In the genomic region with DNA sequence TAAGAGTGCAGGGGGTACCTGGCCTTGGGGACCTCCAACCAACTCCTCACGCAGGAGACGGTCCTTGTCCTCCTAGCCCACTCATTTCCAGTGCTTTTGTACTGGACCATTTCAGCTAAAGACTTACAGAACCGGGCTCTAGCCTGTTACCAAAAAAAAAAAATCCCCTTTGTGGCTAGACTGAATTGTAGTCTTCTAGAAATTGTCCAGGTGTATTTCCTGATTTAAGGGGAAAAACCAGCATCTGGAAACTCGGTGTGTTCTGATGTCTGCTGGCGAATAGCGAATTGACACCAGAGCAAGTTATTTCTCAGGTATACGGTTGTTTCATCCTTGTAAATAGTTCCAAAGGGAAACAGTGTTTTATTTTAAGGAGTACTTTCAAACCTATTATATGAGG, we compare ENCODE assay signal across 23 cellular contexts. TPM values are rescaled to one million over a fixed set of nuclear protein-coding genes. Genes with fewer than 3 reads are reported as not detected.
DNase-seq lines count a peak whose midpoint lies in the region; ATAC-seq, FAIRE-seq and TF ChIP-seq lines count a peak whose summit lies in the region.
"Had no signal": no experiment of that assay in that cellular context is flagged by ENCODE, and none has a peak within 500 bp of the region (broad histone marks: within the 10 kb centered on the region; RNA-seq: fewer than 3 reads in every experiment).

No MANE protein-coding gene starts in this region.

- no peak for ATAC-seq in A549
- no peak for ATAC-seq in K562
- ATAC-seq in naive B cell (ENCODE audit: low read depth in 2 of 2), result peak; percentile 32 to 54
- no peak for ATAC-seq in gastrocnemius medialis

- H3K27ac Mint-ChIP-seq in naive B cell, result peak overlapping the region in 2 of 6 donors; percentile 28 to 45
- H3K27ac Mint-ChIP-seq: CD4-positive, alpha-beta memory T cell had no signal

- H3K9me3 ChIP-seq in A549 (no peaks in the 10 kb centered on the region), Loucy (ENCODE audit: insufficient read depth, low read depth, low read length) (no peaks in the 10 kb centered on the region), K562 (replicated peaks; ENCODE audit: control insufficient read depth, insufficient read depth, low read depth, low read length) (no peaks in the 10 kb centered on the region), gastrocnemius medialis (no peaks in the 10 kb centered on the region)
- H3K9me3 ChIP-seq: MG63, SJCRH30 had no signal

- H3K36me3 ChIP-seq in Loucy (ENCODE audit: insufficient read depth, low read length) (no peaks in the 10 kb centered on the region), K562 (ENCODE audit: control insufficient read depth, insufficient read depth, low read length) (no peaks in the 10 kb centered on the region), gastrocnemius medialis (no peaks in the 10 kb centered on the region)
- H3K36me3 ChIP-seq: BLaER1 treated with 17β-estradiol and CSF1 and Interleukin-3, amounts not matched to agents 10 nM and 100 nM; MG63; SJCRH30 had no signal

- H3K27ac ChIP-seq in A549, result no peak overlapping the region
- H3K27ac ChIP-seq in K562 (ENCODE audit: extremely low read depth, low read depth, low read length), result no peak overlapping the region
- H3K27ac ChIP-seq in gastrocnemius medialis, result no peak overlapping the region
- H3K27ac ChIP-seq: 22Rv1; BLaER1 treated with 17β-estradiol and CSF1 and Interleukin-3, amounts not matched to agents 10 nM and 100 nM; PC-9; SJCRH30 had no signal

- WGBS in A549 (ENCODE audit: missing lambda C conversion rate), result 75% methylated on average over 7 of the region's 7 CpGs
- 8% methylated on average over 7 of the region's 7 CpGs for WGBS in K562 (ENCODE audit: insufficient coverage, low coverage, missing lambda C conversion rate)

- H3K9me1 ChIP-seq in K562 (ENCODE audit: control insufficient read depth, insufficient read depth, low read length), result no peaks in the 10 kb centered on the region

- H3K27me3 Mint-ChIP-seq in naive B cell, result peaks cover 4 to 15% (median 5%) of the 10 kb centered on the region in 3 donors

- TF ChIP-seq RAD21 in A549 (conservative IDR thresholded peaks at IDR 0.05 in 1 of 2, IDR thresholded peaks at IDR 0.05 in 1 of 2) (no peak), K562 (CRISPR knock-in tag; conservative IDR thresholded peaks at IDR 0.05 in 1 of 2, IDR thresholded peaks at IDR 0.05 in 1 of 2) (no peak)

- peak overlapping the region in 4 of 8 donors; percentile 60 to 76 (median 75) for H3K4me3 Mint-ChIP-seq in naive B cell

- H3K27me3 ChIP-seq in Loucy (ENCODE audit: insufficient read depth, low read length, poor library complexity, severe bottlenecking) (no peaks in the 10 kb centered on the region), K562 (ENCODE audit: control insufficient read depth in 2 of 2, insufficient read depth in 2 of 2, low read length in 2 of 2) (peaks cover 0 to 25% of the 10 kb centered on the region in 2 experiments; a peak in 3 of 5 replicates), gastrocnemius medialis (peaks cover 0 to 3% (median 0%) of the 10 kb centered on the region in 3 donors)
- H3K27me3 ChIP-seq: BLaER1 treated with 17β-estradiol and CSF1 and Interleukin-3, amounts not matched to agents 10 nM and 100 nM had no signal

- TF ChIP-seq EP300 in A549 (IDR thresholded peaks at IDR 0.05) (no peak), K562 (IDR thresholded peaks at IDR 0.05; ENCODE audit: low read length) (no peak)

- H3K4me1 Mint-ChIP-seq in naive B cell, result peaks cover 10 to 12% (median 11%) of the 10 kb centered on the region in 3 donors

- TF ChIP-seq POLR2A in A549 (IDR thresholded peaks at IDR 0.05; ENCODE audit: low read length), result no peak
- TF ChIP-seq POLR2A in K562 (conservative IDR thresholded peaks at IDR 0.05), result no peak
- TF ChIP-seq POLR2A in erythroblast (IDR thresholded peaks at IDR 0.05; ENCODE audit: low read length), result no peak
- TF ChIP-seq POLR2A in gastrocnemius medialis (IDR thresholded peaks at IDR 0.05), result no peak

- no peak for FAIRE-seq in A549 (lab: Jason Lieb, UNC)
- FAIRE-seq in K562 (lab: Jason Lieb, UNC), result no peak
- FAIRE-seq: HepG2 had no signal

- BruUV-seq in K562 (replicated peaks; lab: Mats Ljungman, UMichigan), result no TSS peak

- H3K4me2 ChIP-seq in A549 (peak overlapping the region; percentile 76; the same call in 1 of the 3 replicates), Loucy (ENCODE audit: low read depth, low read length, poor library complexity, severe bottlenecking) (no peak overlapping the region), K562 (ENCODE audit: insufficient read depth, low read length) (no peak overlapping the region)

- in situ Hi-C loops in K562 (cut with MboI) (no loop called here), gastrocnemius medialis (cut with MboI; ENCODE audit: low sequenced_read_pairs in 4 of 4) (no loop called here)

- H3K9ac ChIP-seq in Loucy (ENCODE audit: low read depth, low read length, poor library complexity, severe bottlenecking) (no peak overlapping the region), K562 (ENCODE audit: insufficient read depth in 1 of 2, low read depth in 2 of 2, low read length in 2 of 2) (no peak overlapping the region)
- H3K9ac ChIP-seq: BLaER1 treated with 17β-estradiol and CSF1 and Interleukin-3, amounts not matched to agents 10 nM and 100 nM had no signal

- H3K9me3 Mint-ChIP-seq in naive B cell, result peaks cover 0 to 2% (median 0%) of the 10 kb centered on the region in 7 donors

- H3K4me1 ChIP-seq in A549 (no peaks in the 10 kb centered on the region), Loucy (ENCODE audit: insufficient read depth, low read length, poor library complexity, severe bottlenecking) (peaks cover 4% of the 10 kb centered on the region), K562 (replicated peaks in 1 of 2; ENCODE audit: control insufficient read depth in 2 of 2, insufficient read depth in 2 of 2, low read length in 2 of 2) (peaks cover 0 to 3% of the 10 kb centered on the region in 2 experiments; a peak in 1 of 5 replicates), gastrocnemius medialis (no peaks in the 10 kb centered on the region)
- H3K4me1 ChIP-seq: SJCRH30 had no signal

- no peak overlapping the region for H3K4me3 ChIP-seq in A549
- no peak overlapping the region for H3K4me3 ChIP-seq in Loucy (ENCODE audit: low read length, poor library complexity, severe bottlenecking)
- no peak overlapping the region for H3K4me3 ChIP-seq in K562
- no peak overlapping the region for H3K4me3 ChIP-seq in gastrocnemius medialis
- H3K4me3 ChIP-seq: BLaER1 treated with 17β-estradiol and CSF1 and Interleukin-3, amounts not matched to agents 10 nM and 100 nM; MG63; PC-9; SJCRH30 had no signal

- TF ChIP-seq CTCF in A549 (IDR thresholded peaks at IDR 0.05) (no peak), Loucy (conservative IDR thresholded peaks at IDR 0.05; ENCODE audit: low read length) (no peak), K562 (IDR thresholded peaks at IDR 0.05 in 2 of 3, conservative IDR thresholded peaks at IDR 0.05 in 1 of 3; ENCODE audit: insufficient read depth in 2 of 3, low read depth in 1 of 3, low read length in 3 of 3) (no peak), gastrocnemius medialis (IDR thresholded peaks at IDR 0.05 in 4 of 5, conservative IDR thresholded peaks at IDR 0.05 in 1 of 5) (no peak)

- H3F3A ChIP-seq in Loucy (ENCODE audit: low read depth), result no peaks in the 10 kb centered on the region

- H2AFZ ChIP-seq in Loucy (ENCODE audit: low read length), result peak overlapping the region; percentile 96
- peak overlapping the region; percentile 51; the same call in 1 of the 2 replicates for H2AFZ ChIP-seq in K562 (ENCODE audit: low read depth, low read length)
- H2AFZ ChIP-seq: PC-9 had no signal

- H3K9me2 ChIP-seq in Loucy (replicated peaks; ENCODE audit: low read depth, low read length), result no peaks in the 10 kb centered on the region

- CTCF ChIA-PET in A549 (lab: Yijun Ruan, JAX) (interaction anchor here (0.6 to 2.2 kb wide), 19 partner anchors 12 to 1432 kb away, joined by 3 to 14 read pairs (median 4); no protein-coding TSS in a partner anchor), K562 (lab: Yijun Ruan, JAX; ENCODE audit: low intra/inter-chr PET ratio) (interaction anchor here (0.7 kb wide), 1 partner anchor 1349 kb away, joined by 3 read pairs; no protein-coding TSS in a partner anchor)

- intact Hi-C loops in K562 (cut with micrococcal nuclease) (loop anchor here (1.0 kb wide), 1 partner anchor 220 kb away; no protein-coding TSS in a partner anchor), gastrocnemius medialis (cut with DNase I; ENCODE audit: low total_unique reads) (loop anchor here (5.0 kb wide), 1 partner anchor 221 kb away; no protein-coding TSS in a partner anchor)

- POLR2A ChIA-PET in A549 (lab: Yijun Ruan, JAX) (no interaction called here), K562 (lab: Yijun Ruan, JAX) (interaction anchor here (0.5 to 0.8 kb wide), 3 partner anchors 30 to 575 kb away, joined by 3 read pairs; no protein-coding TSS in a partner anchor)

- H3K79me2 ChIP-seq in Loucy (ENCODE audit: insufficient read depth, low read length), result no peaks in the 10 kb centered on the region
- H3K79me2 ChIP-seq in K562 (ENCODE audit: control insufficient read depth, insufficient read depth, low read length), result no peaks in the 10 kb centered on the region

- H4K20me1 ChIP-seq in Loucy (ENCODE audit: insufficient read depth, low read length, poor library complexity, severe bottlenecking) (no peaks in the 10 kb centered on the region), K562 (replicated peaks; ENCODE audit: control insufficient read depth, insufficient read depth, low read length) (no peaks in the 10 kb centered on the region)
- H4K20me1 ChIP-seq: BLaER1 treated with 17β-estradiol and CSF1 and Interleukin-3, amounts not matched to agents 10 nM and 100 nM had no signal

- no peaks in the 10 kb centered on the region for H3K36me3 Mint-ChIP-seq in naive B cell
- H3K36me3 Mint-ChIP-seq: CD4-positive, alpha-beta memory T cell had no signal

- DNase-seq in A549 (ENCODE audit: low read depth in 1 of 2, low spot score in 1 of 2) (no peak), K562 (ENCODE audit: extremely low read depth in 1 of 4, low spot score in 3 of 4) (no peak), naive B cell (no peak), DMS153 treated with DMSO at 0.1 percent for 48 hours (lab: John Stamatoyannopoulos, UW; ENCODE audit: unreplicated experiment) (no peak), erythroblast (lab: John Stamatoyannopoulos, UW) (no peak), gastrocnemius medialis (no peak), HCEC 1CT (no peak)
- DNase-seq: DMS79 treated with DMSO at 0.1 percent for 48 hours, GF-D8, NCI-H524 treated with DMSO at 0.1 percent for 48 hours had no signal

RNA-seq across cellular contexts. Expression of gene MINDY4B, which starts 21.1 kb away (rescaled TPM):
- polyA plus RNA-seq in A549 (2011; rRNA removed) (not detected in 2 replicates), A549 (2017; fragmentation: RNase III; extraction: RNeasy Plus Mini Kit Qiagen cat#74134 plus additional on column Dnase treatment) (not detected in 3 replicates), K562 (2011; rRNA removed) (not detected in 2 replicates), K562 (2014; fragmentation: Illumina TruSeq; extraction: Trizol) (not detected in 2 replicates), K562 (2014; fragmentation: Nextera tagmentation; extraction: Ambion mirVana) (not detected), K562 (2014; rRNA removed) (not detected in 2 replicates), naive B cell (ENCODE audit: low read depth in 6 of 6) (not detected)
- polyA plus RNA-seq in A549 (2012; cell fraction: cytosol; rRNA removed), result not detected in 2 replicates
- not detected in 2 replicates for polyA plus RNA-seq in A549 (2012; cell fraction: nucleus; rRNA removed)
- polyA minus RNA-seq in A549 (2011; rRNA and poly(A)+ RNA removed), result not detected in 2 replicates
- not detected in 2 replicates for total RNA-seq in K562 (2011; cell fraction: chromatin; rRNA removed; ENCODE audit: low replicate concordance)
- total RNA-seq in K562 (2011; cell fraction: nucleolus; rRNA removed), result not detected in 2 replicates
- not detected in 2 replicates for total RNA-seq in K562 (2011; cell fraction: nucleoplasm; rRNA removed)
- total RNA-seq in K562 (2014; rRNA removed) (not detected in 2 replicates), K562 (2014; rRNA removed; fragmentation: Illumina TruSeq; extraction: Trizol) (not detected in 2 replicates), K562 (2015; rRNA removed; fragmentation: Illumina TruSeq; extraction: Trizol) (not detected in 2 replicates), K562 (2021) (not detected in 2 replicates), gastrocnemius medialis (not detected)
- polyA plus RNA-seq in K562 (2011; cell fraction: cytosol; rRNA removed), result not detected in 2 replicates
- not detected in 2 replicates for polyA plus RNA-seq in K562 (2011; cell fraction: nucleus; rRNA removed)
- polyA plus RNA-seq in K562 (2012), result not detected in 2 replicates
- not detected in 2 replicates for polyA minus RNA-seq in K562 (2011; rRNA and poly(A)+ RNA removed)
- not detected in 2 replicates for polyA minus RNA-seq in K562 (2011; cell fraction: cytosol; rRNA and poly(A)+ RNA removed)
- not detected in 2 replicates for polyA minus RNA-seq in K562 (2011; cell fraction: nucleus; rRNA and poly(A)+ RNA removed)
- total RNA-seq: CD4-positive, alpha-beta memory T cell; H4; HepG2; HT1080; LHCN-M2; PC-9; Right ventricle myocardium inferior; RPMI7951; SJCRH30 had no signal
- polyA plus RNA-seq: CD4-positive, alpha-beta memory T cell; HepG2 had no signal

RNA-seq across cellular contexts. Expression of gene CLRN1, which starts 46.2 kb away (rescaled TPM):
- polyA plus RNA-seq in A549 (2011; rRNA removed) (not detected in 2 replicates), A549 (2017; fragmentation: RNase III; extraction: RNeasy Plus Mini Kit Qiagen cat#74134 plus additional on column Dnase treatment) (not detected in 3 replicates), K562 (2011; rRNA removed) (not detected in 2 replicates), K562 (2014; fragmentation: Illumina TruSeq; extraction: Trizol) (not detected in 2 replicates), K562 (2014; fragmentation: Nextera tagmentation; extraction: Ambion mirVana) (not detected), K562 (2014; rRNA removed) (not detected in 2 replicates), naive B cell (ENCODE audit: low read depth in 6 of 6) (not detected)
- not detected in 2 replicates for polyA plus RNA-seq in A549 (2012; cell fraction: cytosol; rRNA removed)
- not detected in 2 replicates for polyA plus RNA-seq in A549 (2012; cell fraction: nucleus; rRNA removed)
- polyA minus RNA-seq in A549 (2011; rRNA and poly(A)+ RNA removed), result not detected in 2 replicates
- total RNA-seq in K562 (2011; cell fraction: chromatin; rRNA removed; ENCODE audit: low replicate concordance), result not detected in 2 replicates
- total RNA-seq in K562 (2011; cell fraction: nucleolus; rRNA removed), result not detected in 2 replicates
- not detected in 2 replicates for total RNA-seq in K562 (2011; cell fraction: nucleoplasm; rRNA removed)
- total RNA-seq in K562 (2014; rRNA removed) (not detected in 2 replicates), K562 (2014; rRNA removed; fragmentation: Illumina TruSeq; extraction: Trizol) (not detected in 2 replicates), K562 (2015; rRNA removed; fragmentation: Illumina TruSeq; extraction: Trizol) (not detected in 2 replicates), K562 (2021) (not detected in 2 replicates), gastrocnemius medialis (not detected)
- not detected in 2 replicates for polyA plus RNA-seq in K562 (2011; cell fraction: cytosol; rRNA removed)
- polyA plus RNA-seq in K562 (2011; cell fraction: nucleus; rRNA removed), result not detected in 2 replicates
- not detected in 2 replicates for polyA plus RNA-seq in K562 (2012)
- not detected in 2 replicates for polyA minus RNA-seq in K562 (2011; rRNA and poly(A)+ RNA removed)
- not detected in 2 replicates for polyA minus RNA-seq in K562 (2011; cell fraction: cytosol; rRNA and poly(A)+ RNA removed)
- not detected in 2 replicates for polyA minus RNA-seq in K562 (2011; cell fraction: nucleus; rRNA and poly(A)+ RNA removed)
- total RNA-seq: CD4-positive, alpha-beta memory T cell; H4; HepG2; HT1080; LHCN-M2; PC-9; Right ventricle myocardium inferior; RPMI7951; SJCRH30 had no signal
- polyA plus RNA-seq: CD4-positive, alpha-beta memory T cell; HepG2 had no signal

Comparison
In these comparisons a context has a peak if more than half of its experiments do, and no peak if none do; other contexts are left out.
1. ATAC-seq: peak in naive B cell (2 of 2); none in A549 (0 of 2), K562 (single experiment) and gastrocnemius medialis (0 of 2).